8 cellular contexts compared by ENCODE assay signal in genomic region chr17:77318491-77319210, GRCh38.
DNase-seq lines count a peak whose midpoint lies in the region; ATAC-seq, FAIRE-seq and TF ChIP-seq lines count a peak whose summit lies in the region.

No MANE protein-coding gene starts in this region.

- TF ChIP-seq CTCF in BJ (IDR thresholded peaks at IDR 0.05; ENCODE audit: insufficient read depth, low read depth, low read length), result no peak
- TF ChIP-seq CTCF in MM.1S (IDR thresholded peaks at IDR 0.05; ENCODE audit: low read length), result no peak
- no peak for TF ChIP-seq CTCF in colonic mucosa (IDR thresholded peaks at IDR 0.05)

- H3K4me3 ChIP-seq in BJ (ENCODE audit: low read depth, low read length) (peak overlapping the region; percentile 53), MM.1S (ENCODE audit: low read length) (peak overlapping the region; percentile 78), colonic mucosa (peak overlapping the region; percentile 29)

- peaks cover 45% of the 10 kb centered on the region for H3K79me2 ChIP-seq in MM.1S (ENCODE audit: low read length)

- H3K36me3 Mint-ChIP-seq in naive B cell, result no peaks in the 10 kb centered on the region

- peak overlapping the region; percentile 88 to 99 (median 96) for H3K27ac Mint-ChIP-seq in naive B cell

- H3K9me3 ChIP-seq in MM.1S (replicated peaks; ENCODE audit: insufficient read depth, low read length) (no peaks in the 10 kb centered on the region), colonic mucosa (no peaks in the 10 kb centered on the region)

- peaks cover 20% of the 10 kb centered on the region for H3K4me1 ChIP-seq in MM.1S (ENCODE audit: low read length)
- H3K4me1 ChIP-seq in colonic mucosa, result peaks cover 29% of the 10 kb centered on the region

- H3K36me3 ChIP-seq in BJ (ENCODE audit: control insufficient read depth, insufficient read depth, low read length), result no peaks in the 10 kb centered on the region
- H3K36me3 ChIP-seq in MM.1S (replicated peaks; ENCODE audit: insufficient read depth, low read length), result no peaks in the 10 kb centered on the region
- no peaks in the 10 kb centered on the region for H3K36me3 ChIP-seq in colonic mucosa

- peak overlapping the region; percentile 92 for H2AFZ ChIP-seq in MM.1S (ENCODE audit: low read length)

- peak in 1 of 2 donors; percentile 7 for ATAC-seq in naive B cell (ENCODE audit: low read depth in 2 of 2)

- H3F3A ChIP-seq in MM.1S (ENCODE audit: insufficient read depth, low read length), result peaks cover 24% of the 10 kb centered on the region

- H4K20me1 ChIP-seq in MM.1S (ENCODE audit: insufficient read depth, low read length), result no peaks in the 10 kb centered on the region

- H3K9me2 ChIP-seq in MM.1S (replicated peaks; ENCODE audit: insufficient read depth, low read length), result no peaks in the 10 kb centered on the region

- H3K27me3 Mint-ChIP-seq in naive B cell, result no peaks in the 10 kb centered on the region

- no peak for FAIRE-seq in HTR-8/SVneo (lab: Jason Lieb, UNC)

- peak overlapping the region in 7 of 8 donors; percentile 65 to 92 (median 90) for H3K4me3 Mint-ChIP-seq in naive B cell

- intact Hi-C loops in colonic mucosa (cut with DNase I), result no loop called here

- H3K9me3 Mint-ChIP-seq in naive B cell, result no peaks in the 10 kb centered on the region

- H3K9ac ChIP-seq in MM.1S (ENCODE audit: low read length) (peak overlapping the region; percentile 90), colonic mucosa (ENCODE audit: low read depth in 2 of 2, low read length in 2 of 2) (peak overlapping the region; percentile 72 to 83)

- POLR2A ChIA-PET in BJ (lab: Charles Lee), result no interaction called here

- no peak for DNase-seq in BJ (ENCODE audit: low read depth)
- DNase-seq in MM.1S, result no peak
- no peak for DNase-seq in colonic mucosa
- no peak for DNase-seq in naive B cell
- DNase-seq in effector CD8-positive, alpha-beta T cell (lab: John Stamatoyannopoulos, UW), result no peak
- no peak for DNase-seq in GF-D8 (lab: John Stamatoyannopoulos, UW)
- DNase-seq in HTR-8/SVneo (ENCODE audit: insufficient read length, low spot score), result no peak
- DNase-seq in NCI-H2196 treated with DMSO at 0.1 percent for 48 hours (lab: John Stamatoyannopoulos, UW; ENCODE audit: unreplicated experiment), result no peak

- CTCF ChIA-PET in BJ (lab: Yijun Ruan, JAX), result interaction anchor here (0.7 kb wide), 1 partner anchor 23 kb away, joined by 3 read pairs; no protein-coding TSS in a partner anchor

- H3K27me3 ChIP-seq in BJ (ENCODE audit: control insufficient read depth, insufficient read depth, low read length) (no peaks in the 10 kb centered on the region), MM.1S (replicated peaks; ENCODE audit: insufficient read depth, low read length) (no peaks in the 10 kb centered on the region), colonic mucosa (no peaks in the 10 kb centered on the region)

- H3K27ac ChIP-seq in MM.1S (ENCODE audit: low read length) (peak overlapping the region; percentile 79), colonic mucosa (peak overlapping the region; percentile 83)

- peak overlapping the region; percentile 95 for H3K4me2 ChIP-seq in MM.1S (ENCODE audit: low read depth, low read length)

- H3K4me1 Mint-ChIP-seq in naive B cell, result peaks cover 41 to 71% (median 67%) of the 10 kb centered on the region in 3 donors
